Comparison of ENCODE assay signal across 28 cellular contexts in the genomic region with DNA sequence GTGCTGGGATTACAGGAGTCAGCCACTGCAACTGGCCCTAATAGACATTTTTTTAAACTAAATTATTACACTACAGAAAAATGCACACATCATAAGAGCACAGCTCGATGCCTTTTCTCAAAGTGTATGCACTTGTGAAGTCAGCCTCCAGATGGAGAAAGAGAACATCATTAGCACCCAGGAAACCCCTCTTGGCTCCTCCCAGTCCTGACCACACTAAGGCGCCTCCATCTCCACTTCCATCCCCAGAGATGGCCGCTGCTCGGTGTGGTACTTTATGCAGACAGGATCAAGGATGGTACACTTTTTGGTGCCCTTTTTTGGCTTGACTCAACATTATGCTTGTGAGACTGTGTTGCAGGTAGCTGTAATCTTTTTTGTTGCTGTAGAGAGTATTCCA. TPM values are rescaled to one million over a fixed set of nuclear protein-coding genes. Genes with fewer than 3 reads are reported as not detected.
DNase-seq lines count a peak whose midpoint lies in the region; ATAC-seq and TF ChIP-seq lines count a peak whose summit lies in the region.
"Had no signal": no experiment of that assay in that cellular context is flagged by ENCODE, and none has a peak within 500 bp of the region (broad histone marks: within the 10 kb centered on the region; RNA-seq: fewer than 3 reads in every experiment).

No MANE protein-coding gene starts in this region.

- H3K4me1 Mint-ChIP-seq in activated naive CD8-positive, alpha-beta T cell treated with anti-CD3 and anti-CD28 coated beads, Interleukin-2, amount 10 ng/mL, durations not matched to agents 7 days and 5 days: peaks cover 13% of the 10 kb centered on the region
- H3K4me1 Mint-ChIP-seq in activated naive CD8-positive, alpha-beta T cell treated with anti-CD3 and anti-CD28 coated beads, Interleukin-2, amount 50 U/mL, for 24 hours: peaks cover 1% of the 10 kb centered on the region
- H3K4me1 Mint-ChIP-seq in endodermal cell: no peaks in the 10 kb centered on the region
- H3K4me1 Mint-ChIP-seq: B cell had no signal

- no peak overlapping the region for H3K27ac ChIP-seq in endodermal cell (ENCODE audit: low read depth, low read length)
- H3K27ac ChIP-seq: brain microvascular endothelial cell, SK-N-MC, skin epidermis, stomach, tibial artery had no signal

- H3K36me3 Mint-ChIP-seq in activated naive CD8-positive, alpha-beta T cell treated with anti-CD3 and anti-CD28 coated beads, Interleukin-2, amount 10 ng/mL, durations not matched to agents 7 days and 5 days: peaks cover 11% of the 10 kb centered on the region
- peaks cover 20% of the 10 kb centered on the region for H3K36me3 Mint-ChIP-seq in activated naive CD8-positive, alpha-beta T cell treated with anti-CD3 and anti-CD28 coated beads, Interleukin-2, amount 50 U/mL, for 24 hours (ENCODE audit: low read depth)
- H3K36me3 Mint-ChIP-seq in endodermal cell (ENCODE audit: low read depth): peaks cover 9% of the 10 kb centered on the region
- H3K36me3 Mint-ChIP-seq: mesothelial cell of epicardium had no signal

- no peak overlapping the region for H3K4me3 Mint-ChIP-seq in activated naive CD8-positive, alpha-beta T cell treated with anti-CD3 and anti-CD28 coated beads, Interleukin-2, amount 10 ng/mL, durations not matched to agents 7 days and 5 days
- no peak overlapping the region for H3K4me3 Mint-ChIP-seq in activated naive CD8-positive, alpha-beta T cell treated with anti-CD3 and anti-CD28 coated beads, Interleukin-2, amount 50 U/mL, for 24 hours
- H3K4me3 Mint-ChIP-seq in endodermal cell: no peak overlapping the region
- H3K4me3 Mint-ChIP-seq: activated T-cell treated with anti-CD3 and anti-CD28 coated beads, Interleukin-2, amount 50 U/mL, for 24 hours; B cell; mesothelial cell of epicardium; naive thymus-derived CD4-positive, alpha-beta T cell; T-helper 2 cell treated with Interferon-gamma antibody and Interleukin-4, amounts not matched to agents 5 μg/mL and 100 μg/mL, for 36 hours had no signal

- ATAC-seq in activated naive CD8-positive, alpha-beta T cell treated with anti-CD3 and anti-CD28 coated beads, Interleukin-2, amount 10 ng/mL, durations not matched to agents 7 days and 5 days (ENCODE audit: low read depth): peak; percentile 35
- no peak for ATAC-seq in activated naive CD8-positive, alpha-beta T cell treated with anti-CD3 and anti-CD28 coated beads, Interleukin-2, amount 50 U/mL, for 24 hours
- no peak for ATAC-seq in GM18907 (IDR thresholded peaks at IDR 0.05; ENCODE audit: unreplicated experiment)
- ATAC-seq: naive thymus-derived CD4-positive, alpha-beta T cell had no signal

- 96 to 100% methylated on average over 1 to 4 of the region's 4 CpGs for WGBS in endodermal cell (ENCODE audit: insufficient coverage in 1 of 2, insufficient read length in 1 of 2), 2 experiments

- no peak overlapping the region for H3K27ac Mint-ChIP-seq in activated naive CD8-positive, alpha-beta T cell treated with anti-CD3 and anti-CD28 coated beads, Interleukin-2, amount 10 ng/mL, durations not matched to agents 7 days and 5 days
- no peak overlapping the region for H3K27ac Mint-ChIP-seq in activated naive CD8-positive, alpha-beta T cell treated with anti-CD3 and anti-CD28 coated beads, Interleukin-2, amount 50 U/mL, for 24 hours
- no peak overlapping the region for H3K27ac Mint-ChIP-seq in endodermal cell
- H3K27ac Mint-ChIP-seq: activated T-cell treated with anti-CD3 and anti-CD28 coated beads, Interleukin-2, amount 50 U/mL, for 24 hours; B cell; mesothelial cell of epicardium; naive thymus-derived CD4-positive, alpha-beta T cell; T-helper 2 cell treated with Interferon-gamma antibody and Interleukin-4, amounts not matched to agents 5 μg/mL and 100 μg/mL, for 36 hours had no signal

- TF ChIP-seq CTCF in endodermal cell (conservative IDR thresholded peaks at IDR 0.05): peak; percentile 28
- no peak for TF ChIP-seq CTCF in GM13976 (IDR thresholded peaks at IDR 0.05; ENCODE audit: borderline replicate concordance, control extremely low read depth, extremely low read depth, insufficient read depth, missing control alignments)

- POLR2A ChIA-PET in activated naive CD8-positive, alpha-beta T cell treated with anti-CD3 and anti-CD28 coated beads, Interleukin-2, amount 10 ng/mL, durations not matched to agents 7 days and 5 days (lab: Charles Lee): no interaction called here

- no peak overlapping the region for H3K4me3 ChIP-seq in endodermal cell (ENCODE audit: low read length)
- H3K4me3 ChIP-seq: SK-N-MC, skin epidermis, stomach, tibial artery had no signal

- no peaks in the 10 kb centered on the region for H3K4me1 ChIP-seq in endodermal cell (ENCODE audit: control insufficient read depth, insufficient read depth, low read length)
- H3K4me1 ChIP-seq: stomach, tibial artery had no signal

- H3K9ac ChIP-seq in endodermal cell (ENCODE audit: extremely low read depth, low read length, poor library complexity, severe bottlenecking): no peak overlapping the region

- in situ Hi-C loops in GM13976 (cut with MboI; ENCODE audit: low sequenced_read_pairs, unreplicated experiment): no loop called here

- H3K27me3 ChIP-seq in endodermal cell (ENCODE audit: control insufficient read depth, insufficient read depth, low read length, poor library complexity, severe bottlenecking): no peaks in the 10 kb centered on the region
- H3K27me3 ChIP-seq: brain microvascular endothelial cell, stomach had no signal

- no peaks in the 10 kb centered on the region for H3K36me3 ChIP-seq in endodermal cell (ENCODE audit: control insufficient read depth, insufficient read depth, low read length)
- H3K36me3 ChIP-seq: brain microvascular endothelial cell, stomach, tibial artery had no signal

- no peaks in the 10 kb centered on the region for H3K9me3 ChIP-seq in endodermal cell (ENCODE audit: control insufficient read depth, low read length)
- H3K9me3 ChIP-seq: stomach, tibial artery had no signal

- no peaks in the 10 kb centered on the region for H3K27me3 Mint-ChIP-seq in activated naive CD8-positive, alpha-beta T cell treated with anti-CD3 and anti-CD28 coated beads, Interleukin-2, amount 10 ng/mL, durations not matched to agents 7 days and 5 days
- H3K27me3 Mint-ChIP-seq in activated naive CD8-positive, alpha-beta T cell treated with anti-CD3 and anti-CD28 coated beads, Interleukin-2, amount 50 U/mL, for 24 hours: no peaks in the 10 kb centered on the region
- no peaks in the 10 kb centered on the region for H3K27me3 Mint-ChIP-seq in endodermal cell (ENCODE audit: insufficient read depth)
- H3K27me3 Mint-ChIP-seq: activated T-cell treated with anti-CD3 and anti-CD28 coated beads, Interleukin-2, amount 50 U/mL, for 24 hours; B cell; naive thymus-derived CD4-positive, alpha-beta T cell had no signal

- H3K9me3 Mint-ChIP-seq in activated naive CD8-positive, alpha-beta T cell treated with anti-CD3 and anti-CD28 coated beads, Interleukin-2, amount 10 ng/mL, durations not matched to agents 7 days and 5 days: no peaks in the 10 kb centered on the region
- H3K9me3 Mint-ChIP-seq in activated naive CD8-positive, alpha-beta T cell treated with anti-CD3 and anti-CD28 coated beads, Interleukin-2, amount 50 U/mL, for 24 hours: no peaks in the 10 kb centered on the region
- no peaks in the 10 kb centered on the region for H3K9me3 Mint-ChIP-seq in endodermal cell
- H3K9me3 Mint-ChIP-seq: activated T-cell treated with anti-CD3 and anti-CD28 coated beads, Interleukin-2, amount 50 U/mL, for 24 hours; mesothelial cell of epicardium; naive thymus-derived CD4-positive, alpha-beta T cell; T-helper 2 cell treated with Interferon-gamma antibody and Interleukin-4, amounts not matched to agents 5 μg/mL and 100 μg/mL, for 36 hours had no signal

- DNase-seq in activated naive CD8-positive, alpha-beta T cell treated with anti-CD3 and anti-CD28 coated beads, Interleukin-2, amount 10 ng/mL, durations not matched to agents 7 days and 5 days: peak; percentile 19
- DNase-seq in activated naive CD8-positive, alpha-beta T cell treated with anti-CD3 and anti-CD28 coated beads, Interleukin-2, amount 50 U/mL, for 24 hours: no peak
- DNase-seq in NCI-H226 (peak; percentile 31), endodermal cell (peak; percentile 36), GM13976 (ENCODE audit: low spot score) (no peak), NCI-H748 (lab: John Stamatoyannopoulos, UW; ENCODE audit: unreplicated experiment) (no peak)
- no peak for DNase-seq in activated effector memory CD4-positive, alpha-beta T cell treated with anti-CD3 and anti-CD28 coated beads, Interleukin-2, amount 50 U/mL, for 16 hours
- DNase-seq: activated CD4-positive, alpha-beta T cell treated with anti-CD3 and anti-CD28 coated beads for 4 hours; activated gamma-delta T cell treated with Interleukin-2 at 50 U/mL for 16 hours; activated T-cell treated with anti-CD3 and anti-CD28 coated beads, Interleukin-2, amount 50 U/mL, for 24 hours; brain microvascular endothelial cell; effector CD8-positive, alpha-beta T cell; GF-D8; naive thymus-derived CD4-positive, alpha-beta T cell; NCI-H1105; NCI-H187 treated with DMSO at 0.1 percent for 48 hours; NCI-H2171 treated with DMSO at 0.1 percent for 48 hours; NCI-H526 treated with DMSO at 0.1 percent for 48 hours; nucleus accumbens; stimulated activated CD8-positive, alpha-beta memory T cell treated with anti-CD3 and anti-CD28 coated beads, Interleukin-4, amount 100 ng/mL, for 48 hours; stomach; tibial artery had no signal

RNA-seq across cellular contexts. Expression of a gene that starts 34.8 kb away (rescaled TPM):
- total RNA-seq in activated naive CD8-positive, alpha-beta T cell treated with anti-CD3 and anti-CD28 coated beads, Interleukin-2, amount 10 ng/mL, durations not matched to agents 7 days and 5 days: 100 to 1,000 TPM; 320 to 355 TPM
- total RNA-seq in endodermal cell: 100 to 1,000 TPM; 142 to 157 TPM
- 152 TPM for polyA plus RNA-seq in endodermal cell (2013, experiment 1 of 2)
- polyA plus RNA-seq in endodermal cell (2013, experiment 2 of 2): 130 TPM
- polyA plus RNA-seq: naive thymus-derived CD4-positive, alpha-beta T cell had no signal

Comparison
In these comparisons a context has a peak if more than half of its experiments do, and no peak if none do; other contexts are left out.
1. DNase-seq: peak in activated naive CD8-positive, alpha-beta T cell treated with anti-CD3 and anti-CD28 coated beads, Interleukin-2, amount 10 ng/mL, durations not matched to agents 7 days and 5 days (single experiment), NCI-H226 (single experiment) and endodermal cell (single experiment); none in activated naive CD8-positive, alpha-beta T cell treated with anti-CD3 and anti-CD28 coated beads, Interleukin-2, amount 50 U/mL, for 24 hours (single experiment), GM13976 (single experiment), activated effector memory CD4-positive, alpha-beta T cell treated with anti-CD3 and anti-CD28 coated beads, Interleukin-2, amount 50 U/mL, for 16 hours (single experiment) and NCI-H748 (single experiment).